7 cellular contexts compared by ENCODE assay signal in the genomic region with DNA sequence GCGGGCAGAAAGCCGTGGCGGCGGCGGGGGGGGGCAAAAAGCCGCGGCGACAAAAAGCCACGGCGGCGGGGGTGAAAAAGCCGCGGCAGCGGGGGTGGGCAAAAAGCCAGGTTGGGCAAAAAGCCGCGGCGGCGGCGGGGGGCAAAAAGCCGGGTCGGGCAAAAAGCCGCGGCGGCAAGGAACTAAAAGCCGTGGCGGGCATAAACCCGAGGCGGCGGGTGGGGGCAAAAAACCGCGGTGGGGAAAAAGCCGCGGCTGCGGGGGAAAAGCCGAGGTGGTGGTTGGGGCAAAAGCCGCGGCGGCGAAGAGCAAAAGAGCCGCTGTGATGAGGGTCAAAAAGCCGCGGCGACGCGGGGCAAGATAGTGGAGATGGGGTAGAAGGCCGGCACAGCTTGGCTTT.
A peak's percentile ranks its signal among the peaks of the same experiment; 100 is the strongest.
DNase-seq lines count a peak whose midpoint lies in the region; ATAC-seq and TF ChIP-seq lines count a peak whose summit lies in the region.
"Not testable (repeated sequence)": the region's sequence is repeated elsewhere in the genome, so short reads cannot be mapped to it uniquely, and the experiment has no call there.

No MANE protein-coding gene starts in this region.

- H3K79me2 ChIP-seq in HCT116 (ENCODE audit: insufficient read depth, low read length): not testable (repeated sequence)

- H4K20me1 ChIP-seq in HCT116 (ENCODE audit: insufficient read depth): not testable (repeated sequence)

- not testable (repeated sequence) for TF ChIP-seq CTCF in HCT116 (IDR thresholded peaks at IDR 0.05 in 2 of 3, conservative IDR thresholded peaks at IDR 0.05 in 1 of 3; ENCODE audit: borderline replicate concordance in 1 of 3, insufficient read depth in 1 of 3, low read depth in 2 of 3, low read length in 2 of 3); esophagus muscularis mucosa (IDR thresholded peaks at IDR 0.05); kidney epithelial cell (IDR thresholded peaks at IDR 0.05; ENCODE audit: insufficient read depth, low read length, poor library complexity, severe bottlenecking); nephron progenitor cell (IDR thresholded peaks at IDR 0.05)

- peak; percentile 59; the same call in 1 of the 2 replicates for ATAC-seq in HCT116
- not testable (repeated sequence) for ATAC-seq in activated naive CD8-positive, alpha-beta T cell treated with anti-CD3 and anti-CD28 coated beads, Interleukin-2, amount 50 U/mL, for 24 hours

- H3K4me1 Mint-ChIP-seq in activated CD4-positive, alpha-beta memory T cell treated with anti-CD3 and anti-CD28 coated beads for 36 hours (ENCODE audit: low read depth); activated naive CD8-positive, alpha-beta T cell treated with anti-CD3 and anti-CD28 coated beads, Interleukin-2, amount 50 U/mL, for 24 hours; nephron progenitor cell: not testable (repeated sequence)

- H3K9ac ChIP-seq in HCT116 (ENCODE audit: low read length): not testable (repeated sequence)

- H2AFZ ChIP-seq in HCT116 (ENCODE audit: low read depth, low read length, poor library complexity, severe bottlenecking): not testable (repeated sequence)

- TF ChIP-seq EP300 in esophagus muscularis mucosa (IDR thresholded peaks at IDR 0.05): not testable (repeated sequence)

- not testable (repeated sequence) for H3K4me1 ChIP-seq in HCT116 (ENCODE audit: control insufficient read depth in 1 of 2, insufficient read depth in 2 of 2, low read length in 2 of 2); esophagus muscularis mucosa

- CTCF ChIA-PET in HCT116 (lab: Charles Lee); activated CD4-positive, alpha-beta memory T cell treated with anti-CD3 and anti-CD28 coated beads for 36 hours (lab: Charles Lee): not testable (repeated sequence)

- not testable (repeated sequence) for DNase-seq in HCT116 (ENCODE audit: low read depth, low spot score); esophagus muscularis mucosa (ENCODE audit: extremely low spot score); kidney epithelial cell (ENCODE audit: low read depth)
- DNase-seq in activated CD4-positive, alpha-beta memory T cell treated with anti-CD3 and anti-CD28 coated beads for 36 hours: peak; percentile 7
- peak; percentile 0 for DNase-seq in activated naive CD8-positive, alpha-beta T cell treated with anti-CD3 and anti-CD28 coated beads, Interleukin-2, amount 50 U/mL, for 24 hours
- peak; percentile 1 for DNase-seq in nephron progenitor cell
- peak; percentile 1 for DNase-seq in stimulated activated CD4-positive, alpha-beta T cell treated with anti-CD3 and anti-CD28 coated beads, Interleukin-4, amount 100 ng/mL, for 1 hour

- POLR2A ChIA-PET in HCT116 (lab: Charles Lee); activated CD4-positive, alpha-beta memory T cell treated with anti-CD3 and anti-CD28 coated beads for 36 hours (lab: Charles Lee): not testable (repeated sequence)

- H3K27me3 ChIP-seq in HCT116 (ENCODE audit: insufficient read depth, low read length); esophagus muscularis mucosa; kidney epithelial cell (ENCODE audit: control insufficient read depth, insufficient read depth, low read length): not testable (repeated sequence)

- H3K27ac Mint-ChIP-seq in activated CD4-positive, alpha-beta memory T cell treated with anti-CD3 and anti-CD28 coated beads for 36 hours; activated naive CD8-positive, alpha-beta T cell treated with anti-CD3 and anti-CD28 coated beads, Interleukin-2, amount 50 U/mL, for 24 hours; nephron progenitor cell: not testable (repeated sequence)

- intact Hi-C loops in HCT116 (cut with micrococcal nuclease); activated CD4-positive, alpha-beta memory T cell treated with anti-CD3 and anti-CD28 coated beads for 36 hours (cut with micrococcal nuclease); esophagus muscularis mucosa (cut with DNase I): not testable (repeated sequence)

- H3K27ac ChIP-seq in HCT116 (ENCODE audit: low read depth, low read length); esophagus muscularis mucosa (replicated peaks in 1 of 4): not testable (repeated sequence)

- BruUV-seq in HCT116 (replicated peaks; lab: Mats Ljungman, UMichigan): not testable (repeated sequence)

- not testable (repeated sequence) for TF ChIP-seq POLR2A in HCT116 (IDR thresholded peaks at IDR 0.05; ENCODE audit: borderline replicate concordance, extremely low read depth, insufficient read depth, insufficient read length); esophagus muscularis mucosa (IDR thresholded peaks at IDR 0.05; ENCODE audit: low read depth)

- not testable (repeated sequence) for H3K9me3 ChIP-seq in HCT116 (ENCODE audit: control insufficient read depth in 1 of 2, insufficient read depth in 1 of 2, low read depth in 1 of 2, low read length in 2 of 2); esophagus muscularis mucosa

- H3K27me3 Mint-ChIP-seq in activated CD4-positive, alpha-beta memory T cell treated with anti-CD3 and anti-CD28 coated beads for 36 hours; activated naive CD8-positive, alpha-beta T cell treated with anti-CD3 and anti-CD28 coated beads, Interleukin-2, amount 50 U/mL, for 24 hours; nephron progenitor cell (ENCODE audit: low read depth, poor library complexity): not testable (repeated sequence)

- H3K4me3 ChIP-seq in HCT116 (replicated peaks in 1 of 2; ENCODE audit: low read depth in 1 of 2, low read length in 2 of 2): not testable (repeated sequence)
- H3K4me3 ChIP-seq in esophagus muscularis mucosa: peak overlapping the region in 3 of 4 donors; percentile 42 to 51 (median 50)
- H3K4me3 ChIP-seq in kidney epithelial cell (ENCODE audit: low read depth, low read length): peak overlapping the region; percentile 24

- RAD21 ChIA-PET in HCT116 (lab: Charles Lee; ENCODE audit: low non-redundant PET in 1 of 2, low total read pairs in 2 of 2, uncharacterized antibody in 2 of 2, unreplicated experiment in 2 of 2): not testable (repeated sequence)

- H3K9me2 ChIP-seq in HCT116 (ENCODE audit: insufficient read depth): not testable (repeated sequence)

- TF ChIP-seq RAD21 in HCT116 (IDR thresholded peaks at IDR 0.05; ENCODE audit: low read depth): not testable (repeated sequence)

- WGBS in esophagus muscularis mucosa: 0% methylated on average over 10 of the region's 46 CpGs

- not testable (repeated sequence) for H3K4me2 ChIP-seq in HCT116 (ENCODE audit: low read length)

- H3K4me3 Mint-ChIP-seq in activated CD4-positive, alpha-beta memory T cell treated with anti-CD3 and anti-CD28 coated beads for 36 hours; activated naive CD8-positive, alpha-beta T cell treated with anti-CD3 and anti-CD28 coated beads, Interleukin-2, amount 50 U/mL, for 24 hours; nephron progenitor cell: not testable (repeated sequence)

- not testable (repeated sequence) for H3K36me3 ChIP-seq in HCT116 (ENCODE audit: control insufficient read depth in 1 of 2, insufficient read depth in 2 of 2, low read length in 2 of 2); esophagus muscularis mucosa; kidney epithelial cell (ENCODE audit: control insufficient read depth, insufficient read depth, low read length)

- not testable (repeated sequence) for H3K9me3 Mint-ChIP-seq in activated CD4-positive, alpha-beta memory T cell treated with anti-CD3 and anti-CD28 coated beads for 36 hours; activated naive CD8-positive, alpha-beta T cell treated with anti-CD3 and anti-CD28 coated beads, Interleukin-2, amount 50 U/mL, for 24 hours; nephron progenitor cell

- H3K36me3 Mint-ChIP-seq in activated CD4-positive, alpha-beta memory T cell treated with anti-CD3 and anti-CD28 coated beads for 36 hours; activated naive CD8-positive, alpha-beta T cell treated with anti-CD3 and anti-CD28 coated beads, Interleukin-2, amount 50 U/mL, for 24 hours (ENCODE audit: low read depth); nephron progenitor cell (ENCODE audit: low read depth): not testable (repeated sequence)
